ENCODE assay signal across 22 cellular contexts in genomic region chr17:50663812-50664374, GRCh38. TPM values are rescaled to one million over a fixed set of nuclear protein-coding genes. Genes with fewer than 3 reads are reported as not detected.
"Had no signal": no experiment of that assay in that cellular context is flagged by ENCODE, and none has a peak within 500 bp of the region (broad histone marks: within the 10 kb centered on the region; RNA-seq: fewer than 3 reads in every experiment).

No MANE protein-coding gene starts in this region.

- H3K4me3 Mint-ChIP-seq: activated naive CD4-positive, alpha-beta T cell treated with anti-CD3 and anti-CD28 coated beads, Interleukin-2, amount 50 U/mL, for 24 hours; activated T-cell treated with anti-CD3 and anti-CD28 coated beads, Interleukin-2, amount 50 U/mL, for 72 hours; brain; immature natural killer cell; natural killer cell; stimulated activated naive CD8-positive, alpha-beta T cell treated with anti-CD3 and anti-CD28 coated beads, Interleukin-15, amount 100 ng/mL, for 72 hours had no signal

- H3K9me3 ChIP-seq: left ventricle myocardium inferior, neutrophil, ovary, tibial artery had no signal

- H3K36me3 ChIP-seq: left ventricle myocardium inferior, neutrophil, ovary, tibial artery, WERI-Rb-1 had no signal

- H3K27ac ChIP-seq: foreskin keratinocyte, left ventricle myocardium inferior, neutrophil, ovary, tibial artery, WERI-Rb-1 had no signal

- H3K4me1 Mint-ChIP-seq: immature natural killer cell had no signal

- H3K36me3 Mint-ChIP-seq: activated naive CD4-positive, alpha-beta T cell treated with anti-CD3 and anti-CD28 coated beads, Interleukin-2, amount 50 U/mL, for 24 hours; brain; immature natural killer cell; natural killer cell had no signal

- H3K27ac Mint-ChIP-seq: activated T-cell treated with anti-CD3 and anti-CD28 coated beads, Interleukin-2, amount 50 U/mL, for 72 hours; immature natural killer cell had no signal

- H3K4me3 ChIP-seq: left ventricle myocardium inferior, ovary, tibial artery had no signal

- ATAC-seq: activated T-cell treated with anti-CD3 and anti-CD28 coated beads, Interleukin-2, amount 50 U/mL, for 72 hours; foreskin keratinocyte; natural killer cell; right cardiac atrium; stimulated activated naive CD8-positive, alpha-beta T cell treated with anti-CD3 and anti-CD28 coated beads, Interleukin-15, amount 100 ng/mL, for 72 hours had no signal

- H3K27me3 ChIP-seq: foreskin keratinocyte, neutrophil, ovary, tibial artery had no signal

- H3K27me3 Mint-ChIP-seq: activated naive CD4-positive, alpha-beta T cell treated with anti-CD3 and anti-CD28 coated beads, Interleukin-2, amount 50 U/mL, for 24 hours had no signal

- H3K9me3 Mint-ChIP-seq: activated naive CD4-positive, alpha-beta T cell treated with anti-CD3 and anti-CD28 coated beads, Interleukin-2, amount 50 U/mL, for 24 hours; activated T-cell treated with anti-CD3 and anti-CD28 coated beads, Interleukin-2, amount 50 U/mL, for 72 hours; immature natural killer cell; natural killer cell; stimulated activated naive CD8-positive, alpha-beta T cell treated with anti-CD3 and anti-CD28 coated beads, Interleukin-15, amount 100 ng/mL, for 72 hours had no signal

- DNase-seq: activated CD4-positive, alpha-beta T cell treated with anti-CD3 and anti-CD28 coated beads for 1 hour; activated CD4-positive, alpha-beta T cell treated with anti-CD3 and anti-CD28 coated beads, Interleukin-2, amount 50 U/mL, for 1 hour; activated gamma-delta T cell; activated T-cell treated with anti-CD3 and anti-CD28 coated beads, Interleukin-2, amount 50 U/mL, for 72 hours; effector CD4-positive, alpha-beta T cell; foreskin keratinocyte; immature natural killer cell; kidney glomerular epithelial cell; left ventricle myocardium inferior; mammary epithelial cell; midbrain; natural killer cell; ovary; stimulated activated CD4-positive, alpha-beta T cell treated with anti-CD3 and anti-CD28 coated beads, Interleukin-1b, Interleukin-23, amount 100 ng/mL, for 48 hours; stimulated activated naive CD8-positive, alpha-beta T cell treated with anti-CD3 and anti-CD28 coated beads, Interleukin-15, amount 100 ng/mL, for 72 hours; tibial artery; WERI-Rb-1 had no signal

RNA-seq across cellular contexts. Expression of gene ABCC3, which starts 29.2 kb away (rescaled TPM):
- total RNA-seq: activated T-cell treated with anti-CD3 and anti-CD28 coated beads, Interleukin-2, amount 50 U/mL, for 72 hours; T-helper 2 cell treated with Interferon-gamma antibody and Interleukin-4, amounts not matched to agents 100 ng/mL and 5 ng/mL, for 36 hours had no signal
